7 cellular contexts compared by ENCODE assay signal in genomic region chr6:53682654-53683053, GRCh38. TPM values are rescaled to one million over a fixed set of nuclear protein-coding genes. Genes with fewer than 3 reads are reported as not detected.
"Had no signal": no experiment of that assay in that cellular context is flagged by ENCODE, and none has a peak within 500 bp of the region (broad histone marks: within the 10 kb centered on the region; RNA-seq: fewer than 3 reads in every experiment).

No MANE protein-coding gene starts in this region.

- DNase-seq: GM23248, GOT3, H9, HCEC 1CT, KBM-7 had no signal

- H3K4me3 ChIP-seq: GM23248 had no signal

- H3K4me2 ChIP-seq: KMS-11 had no signal

- H2AFZ ChIP-seq: GM23248 had no signal

- FAIRE-seq: HTR-8/SVneo had no signal

- H3K27ac ChIP-seq: GM23248, KMS-11 had no signal

- H3K9ac ChIP-seq: GM23248, KMS-11 had no signal

RNA-seq across cellular contexts. Expression of gene KLHL31, which starts 17.1 kb away (rescaled TPM):
- total RNA-seq: GM23248 had no signal
